Comparison of ENCODE assay signal across 1 cellular context in genomic region chr19:54469496-54469934, GRCh38.
TF ChIP-seq lines count a peak whose summit lies in the region.

No MANE protein-coding gene starts in this region.

TF ChIP-seq in H1, 55 proteins besides CTCF, POLR2A, EP300 and RAD21:
- TF ChIP-seq TCF12 (IDR thresholded peaks at IDR 0.05; ENCODE audit: low read depth, low read length) (no peak), ATF2 (IDR thresholded peaks at IDR 0.05; ENCODE audit: low read length) (no peak)
